In the genomic region with DNA sequence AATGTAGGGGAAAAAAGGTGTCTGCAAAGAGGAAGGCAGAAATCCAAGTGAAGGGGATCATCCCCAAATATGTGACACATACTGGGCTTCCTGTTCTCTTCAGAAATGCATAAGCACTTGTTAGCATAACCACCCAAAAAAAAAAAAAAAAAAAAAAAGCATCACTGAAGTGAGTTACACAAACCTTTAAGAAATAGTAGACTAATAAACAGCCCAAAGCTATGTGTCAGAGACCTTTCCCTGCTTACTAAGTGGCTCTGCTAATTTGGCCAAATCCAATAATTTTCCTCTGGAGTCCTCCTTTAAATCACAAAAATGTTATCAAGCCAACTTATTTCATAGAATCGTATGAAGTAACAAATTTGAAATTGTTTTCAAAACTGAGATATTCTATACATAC, we compare ENCODE assay signal across 22 cellular contexts.
"Had no signal": no experiment of that assay in that cellular context is flagged by ENCODE, and none has a peak within 500 bp of the region (broad histone marks: within the 10 kb centered on the region; RNA-seq: fewer than 3 reads in every experiment).

No MANE protein-coding gene starts in this region.

- H3K36me3 ChIP-seq: colonic mucosa, esophagus squamous epithelium, neural progenitor cell, ovary had no signal

- H3K9me3 ChIP-seq: colonic mucosa, esophagus squamous epithelium, ovary, spleen, stomach had no signal

- DNase-seq: activated CD4-positive, alpha-beta T cell treated with anti-CD3 and anti-CD28 coated beads, Interleukin-2, amount 10 ng/mL, durations not matched to agents 24 days and 14 days; activated CD4-positive, CD25-positive, alpha-beta regulatory T cell; activated CD8-positive, alpha-beta memory T cell treated with anti-CD3 and anti-CD28 coated beads, Interleukin-2, amount 50 U/mL, for 48 hours; activated CD8-positive, alpha-beta T cell treated with anti-CD3 and anti-CD28 coated beads, Interleukin-2, amount 10 ng/mL, durations not matched to agents 7 days and 5 days; activated gamma-delta T cell; activated T-cell treated with anti-CD3 and anti-CD28 coated beads, Interleukin-2, amount 50 U/mL, for 72 hours; caudate nucleus; colonic mucosa; effector CD4-positive, alpha-beta T cell; esophagus squamous epithelium; head of caudate nucleus; immature natural killer cell; left colon; naive B cell; ovary; spleen; stomach had no signal

- H3K4me3 ChIP-seq: colonic mucosa, esophagus squamous epithelium, lung, neural progenitor cell, ovary, spleen, stomach had no signal

- H3K4me2 ChIP-seq: neural progenitor cell had no signal

- H3K27ac ChIP-seq: colonic mucosa, foreskin keratinocyte, ovary, spleen had no signal

- H3K27me3 ChIP-seq: colonic mucosa, esophagus squamous epithelium, foreskin keratinocyte, neural progenitor cell, ovary, spleen, stomach had no signal

- H2AFZ ChIP-seq: neural progenitor cell had no signal

- H3K9ac ChIP-seq: neural progenitor cell had no signal

- ATAC-seq: activated CD8-positive, alpha-beta T cell treated with anti-CD3 and anti-CD28 coated beads, Interleukin-2, amount 10 ng/mL, durations not matched to agents 7 days and 5 days; activated naive CD4-positive, alpha-beta T cell treated with anti-CD3 and anti-CD28 coated beads, Interleukin-2, amount 50 U/mL, for 72 hours; activated T-cell treated with anti-CD3 and anti-CD28 coated beads, Interleukin-2, amount 50 U/mL, for 72 hours; foreskin keratinocyte; sciatic nerve had no signal
